Comparison of ENCODE assay signal across 8 cellular contexts in the genomic region with DNA sequence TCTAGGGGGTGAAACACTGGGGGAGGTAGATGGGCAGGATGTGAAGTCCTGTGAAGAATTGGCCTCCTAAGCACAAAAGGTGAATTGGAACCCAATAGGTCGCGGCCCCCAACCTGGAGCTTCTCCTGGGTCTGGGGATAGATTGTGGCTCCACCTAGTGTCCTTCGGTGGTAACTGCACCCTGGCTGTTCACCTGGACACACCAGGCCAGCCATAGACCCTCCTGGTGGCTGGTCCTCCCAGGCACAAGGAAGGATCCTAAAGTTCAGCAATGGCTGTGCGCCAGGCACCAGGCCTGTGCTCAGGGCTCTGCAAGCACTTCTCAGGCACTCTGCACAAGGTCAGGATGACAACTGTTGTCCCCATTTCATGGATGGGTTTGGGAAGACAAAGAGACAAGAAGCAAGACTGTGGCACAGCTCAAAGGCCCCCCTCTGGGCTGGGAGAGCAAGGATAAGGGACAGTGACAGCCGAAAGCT. TPM values are rescaled to one million over a fixed set of nuclear protein-coding genes. Genes with fewer than 3 reads are reported as not detected.
DNase-seq lines count a peak whose midpoint lies in the region; ATAC-seq and TF ChIP-seq lines count a peak whose summit lies in the region.

No MANE protein-coding gene starts in this region.

- no peaks in the 10 kb centered on the region for H3K9me3 Mint-ChIP-seq in central memory CD8-positive, alpha-beta T cell

- no peaks in the 10 kb centered on the region for H3K9me3 ChIP-seq in right lobe of liver

- H3K27ac Mint-ChIP-seq in central memory CD8-positive, alpha-beta T cell (ENCODE audit: low read depth), result no peak overlapping the region

- peaks cover 2% of the 10 kb centered on the region for H3K36me3 Mint-ChIP-seq in central memory CD8-positive, alpha-beta T cell (ENCODE audit: insufficient read depth)

- intact Hi-C loops in right lobe of liver (cut with DNase I), result no loop called here

- no peak overlapping the region for H3K4me3 ChIP-seq in right lobe of liver

- TF ChIP-seq POLR2A in right lobe of liver (IDR thresholded peaks at IDR 0.05), result no peak

- peak overlapping the region; percentile 15 for H3K4me3 Mint-ChIP-seq in central memory CD8-positive, alpha-beta T cell

- H3K27ac ChIP-seq in right lobe of liver, result no peak overlapping the region

- peaks cover 0 to 7% (median 1%) of the 10 kb centered on the region in 4 donors for H3K4me1 ChIP-seq in right lobe of liver

- H3K27me3 ChIP-seq in right lobe of liver, result no peaks in the 10 kb centered on the region

- H3K27me3 Mint-ChIP-seq in central memory CD8-positive, alpha-beta T cell, result peaks cover 48% of the 10 kb centered on the region

- ATAC-seq in GM21528 (IDR thresholded peaks at IDR 0.05; ENCODE audit: low FRiP score, unreplicated experiment), result peak; percentile 51
- ATAC-seq in central memory CD8-positive, alpha-beta T cell (replicated peaks; ENCODE audit: extremely low read depth, poor library complexity, severe bottlenecking), result no peak
- peak; percentile 65 to 77 (median 74) for ATAC-seq in right lobe of liver
- no peak for ATAC-seq in HG02840 (IDR thresholded peaks at IDR 0.05; ENCODE audit: low FRiP score, unreplicated experiment)

- H3K36me3 ChIP-seq in right lobe of liver, result no peaks in the 10 kb centered on the region

- peaks cover 15% of the 10 kb centered on the region for H3K4me1 Mint-ChIP-seq in central memory CD8-positive, alpha-beta T cell

- peak; percentile 78 to 95 (median 92) for TF ChIP-seq CTCF in right lobe of liver (IDR thresholded peaks at IDR 0.05)

- 0% methylated on average over 3 of the region's 5 CpGs for WGBS in right lobe of liver (ENCODE audit: insufficient coverage, low coverage, low lambda C conversion rate, missing lambda C conversion rate)

- DNase-seq in AML-193 (lab: John Stamatoyannopoulos, UW) (peak; percentile 6 to 38), NCI-H2196 (lab: John Stamatoyannopoulos, UW; ENCODE audit: unreplicated experiment) (peak; percentile 67), right lobe of liver (peak in 1 of 3 donors; percentile 65)
- peak; percentile 73 for DNase-seq in activated CD4-positive, CD25-positive, alpha-beta regulatory T cell treated with anti-CD3 and anti-CD28 coated beads, Interleukin-2, amount 50 U/mL, for 72 hours
- peak; percentile 51 to 61 for DNase-seq in central memory CD8-positive, alpha-beta T cell (ENCODE audit: low spot score in 2 of 2)
- peak; percentile 41 for DNase-seq in stimulated activated CD8-positive, alpha-beta memory T cell treated with anti-CD3 and anti-CD28 coated beads, Interleukin-12 subunit alpha, Interleukin-12 subunit beta, amount 100 ng/mL, for 4 hours (ENCODE audit: low read depth)

RNA-seq across cellular contexts. Expression of a gene that starts 13.5 kb away (rescaled TPM):
- total RNA-seq in right lobe of liver, result 100 to 1,000 TPM in 4 of 6 experiments, 10 to 100 TPM in 2; 81.6 to 149 (median 120) TPM

RNA-seq across cellular contexts. Expression of a gene that starts 18.4 kb away (rescaled TPM):
- 1 to 10 TPM in 1 of 6 experiments, under 1 TPM in 2, not detected in 3; 0.27 to 1.2 (median 0.68) TPM for total RNA-seq in right lobe of liver

RNA-seq across cellular contexts. Expression of a gene that starts 27.9 kb away (rescaled TPM):
- 1 to 10 TPM; 1.1 to 3.2 (median 2.1) TPM for total RNA-seq in right lobe of liver

RNA-seq across cellular contexts. Expression of a gene that starts 44.5 kb away (rescaled TPM):
- 10 to 100 TPM; 10.8 to 19.7 (median 14.1) TPM for total RNA-seq in right lobe of liver

RNA-seq across cellular contexts. Expression of a gene that starts 53.4 kb away (rescaled TPM):
- total RNA-seq in right lobe of liver, result 1 to 10 TPM in 5 of 6 experiments, under 1 TPM in 1; 0.70 to 2.3 (median 1.5) TPM

Comparison
In these comparisons a context has a peak if more than half of its experiments do, and no peak if none do; other contexts are left out.
1. ATAC-seq: peak in GM21528 (single experiment) and right lobe of liver (4 of 4); none in central memory CD8-positive, alpha-beta T cell (single experiment) and HG02840 (single experiment).